In genomic region chr22:17977371-17977770, GRCh38 we compare ENCODE assay signal across 33 cellular contexts.
"Had no signal": no experiment of that assay in that cellular context is flagged by ENCODE, and none has a peak within 500 bp of the region (broad histone marks: within the 10 kb centered on the region; RNA-seq: fewer than 3 reads in every experiment).

No MANE protein-coding gene starts in this region.

- H3K27me3 ChIP-seq: ascending aorta, breast epithelium, cardiac muscle cell, colonic mucosa, esophagus squamous epithelium, gastroesophageal sphincter, heart right ventricle had no signal

- H3K9me3 ChIP-seq: ascending aorta, breast epithelium, colonic mucosa, esophagus squamous epithelium, gastroesophageal sphincter, heart right ventricle had no signal

- H3K4me3 Mint-ChIP-seq: activated CD4-positive, alpha-beta memory T cell treated with anti-CD3 and anti-CD28 coated beads for 36 hours; activated CD8-positive, alpha-beta memory T cell treated with anti-CD3 and anti-CD28 coated beads, Interleukin-2, amount 10 ng/mL, durations not matched to agents 7 days and 5 days; activated CD8-positive, alpha-beta T cell treated with anti-CD3 and anti-CD28 coated beads, Interleukin-2, amount 10 ng/mL, durations not matched to agents 7 days and 5 days; activated naive CD4-positive, alpha-beta T cell treated with anti-CD3 and anti-CD28 coated beads, Interleukin-2, amount 10 ng/mL, durations not matched to agents 7 days and 5 days; activated naive CD8-positive, alpha-beta T cell treated with anti-CD3 and anti-CD28 coated beads, Interleukin-2, amount 10 ng/mL, durations not matched to agents 7 days and 5 days; activated T-helper 1 cell treated with anti-CD3 and anti-CD28 coated beads, Interleukin-12 subunit alpha, Interleukin-12 subunit beta, Interleukin-2, Interleukin-4 antibody, amounts not matched to agents 30 ng/mL and 10 ng/mL and 1 ng/mL, durations not matched to agents 14 hours and 24 hours and 36 hours; brain; T-cell; T-helper 1 cell treated with Interleukin-12 subunit alpha and Interleukin-12 subunit beta and Interleukin-4 antibody, amounts not matched to agents 30 μg/mL and 1 μg/mL, for 36 hours; T-helper 2 cell treated with Interferon-gamma antibody and Interleukin-4, amounts not matched to agents 5 μg/mL and 100 μg/mL, for 36 hours had no signal

- DNase-seq: activated CD4-positive, alpha-beta memory T cell treated with anti-CD3 and anti-CD28 coated beads for 36 hours; activated CD4-positive, alpha-beta T cell treated with anti-CD3 and anti-CD28 coated beads for 1 hour; activated CD4-positive, alpha-beta T cell treated with anti-CD3 and anti-CD28 coated beads for 4 hours; activated CD4-positive, alpha-beta T cell treated with anti-CD3 and anti-CD28 coated beads, Interleukin-2, amount 50 U/mL, for 1 hour; activated CD8-positive, alpha-beta memory T cell treated with anti-CD3 and anti-CD28 coated beads, Interleukin-2, amount 10 ng/mL, durations not matched to agents 7 days and 5 days; activated CD8-positive, alpha-beta memory T cell treated with anti-CD3 and anti-CD28 coated beads, Interleukin-2, amount 50 U/mL, for 4 hours; activated CD8-positive, alpha-beta T cell treated with anti-CD3 and anti-CD28 coated beads, Interleukin-2, amount 10 ng/mL, durations not matched to agents 7 days and 5 days; activated effector memory CD4-positive, alpha-beta T cell treated with anti-CD3 and anti-CD28 coated beads, Interleukin-2, amount 50 U/mL, for 16 hours; activated naive CD4-positive, alpha-beta T cell treated with anti-CD3 and anti-CD28 coated beads, Interleukin-2, amount 10 ng/mL, durations not matched to agents 7 days and 5 days; activated naive CD8-positive, alpha-beta T cell treated with anti-CD3 and anti-CD28 coated beads, Interleukin-2, amount 10 ng/mL, durations not matched to agents 7 days and 5 days; activated T-cell treated with anti-CD3 and anti-CD28 coated beads, Interleukin-2, amount 50 U/mL, for 1 hour; activated T-cell treated with anti-CD3 and anti-CD28 coated beads, Interleukin-2, amount 50 U/mL, for 48 hours; central memory CD4-positive, alpha-beta T cell; cerebellar nuclear complex; colonic mucosa; effector CD8-positive, alpha-beta T cell; esophagus squamous epithelium; foreskin melanocyte; heart right ventricle; T-cell had no signal

- H3K4me3 ChIP-seq: ascending aorta, breast epithelium, cardiac muscle cell, colonic mucosa, esophagus squamous epithelium, gastroesophageal sphincter, heart right ventricle had no signal

- H3K36me3 ChIP-seq: breast epithelium, cardiac muscle cell, colonic mucosa, esophagus squamous epithelium, gastroesophageal sphincter had no signal

- H3K27ac Mint-ChIP-seq: activated CD4-positive, alpha-beta memory T cell treated with anti-CD3 and anti-CD28 coated beads for 36 hours; activated CD8-positive, alpha-beta memory T cell treated with anti-CD3 and anti-CD28 coated beads, Interleukin-2, amount 10 ng/mL, durations not matched to agents 7 days and 5 days; activated CD8-positive, alpha-beta T cell treated with anti-CD3 and anti-CD28 coated beads, Interleukin-2, amount 10 ng/mL, durations not matched to agents 7 days and 5 days; activated naive CD4-positive, alpha-beta T cell treated with anti-CD3 and anti-CD28 coated beads, Interleukin-2, amount 10 ng/mL, durations not matched to agents 7 days and 5 days; activated naive CD8-positive, alpha-beta T cell treated with anti-CD3 and anti-CD28 coated beads, Interleukin-2, amount 10 ng/mL, durations not matched to agents 7 days and 5 days; activated T-helper 1 cell treated with anti-CD3 and anti-CD28 coated beads, Interleukin-12 subunit alpha, Interleukin-12 subunit beta, Interleukin-2, Interleukin-4 antibody, amounts not matched to agents 30 ng/mL and 10 ng/mL and 1 ng/mL, durations not matched to agents 14 hours and 24 hours and 36 hours; activated T-helper 2 cell treated with anti-CD3 and anti-CD28 coated beads, Interferon-gamma antibody, Interleukin-2, Interleukin-4, amounts not matched to agents 10 μg/mL and 5 μg/mL and 100 μg/mL, durations not matched to agents 14 hours and 24 hours and 36 hours; brain; T-helper 1 cell treated with Interleukin-12 subunit alpha and Interleukin-12 subunit beta and Interleukin-4 antibody, amounts not matched to agents 30 μg/mL and 1 μg/mL, for 36 hours; T-helper 2 cell treated with Interferon-gamma antibody and Interleukin-4, amounts not matched to agents 5 μg/mL and 100 μg/mL, for 36 hours had no signal

- H3K36me3 Mint-ChIP-seq: activated naive CD4-positive, alpha-beta T cell treated with anti-CD3 and anti-CD28 coated beads, Interleukin-2, amount 10 ng/mL, durations not matched to agents 7 days and 5 days; activated naive CD4-positive, alpha-beta T cell treated with anti-CD3 and anti-CD28 coated beads, Interleukin-2, amount 50 U/mL, for 72 hours; T-cell had no signal

- H3K27ac ChIP-seq: ascending aorta, breast epithelium, cardiac muscle cell, colonic mucosa, epithelial cell of prostate, esophagus squamous epithelium, gastroesophageal sphincter, heart right ventricle had no signal

- FAIRE-seq: endometrium, endothelial cell of umbilical vein had no signal

- H3K9me3 Mint-ChIP-seq: activated CD4-positive, alpha-beta memory T cell treated with anti-CD3 and anti-CD28 coated beads for 36 hours; activated naive CD4-positive, alpha-beta T cell treated with anti-CD3 and anti-CD28 coated beads, Interleukin-2, amount 10 ng/mL, durations not matched to agents 7 days and 5 days; activated naive CD4-positive, alpha-beta T cell treated with anti-CD3 and anti-CD28 coated beads, Interleukin-2, amount 50 U/mL, for 72 hours; activated naive CD8-positive, alpha-beta T cell treated with anti-CD3 and anti-CD28 coated beads, Interleukin-2, amount 10 ng/mL, durations not matched to agents 7 days and 5 days; activated T-helper 1 cell treated with anti-CD3 and anti-CD28 coated beads, Interleukin-12 subunit alpha, Interleukin-12 subunit beta, Interleukin-2, Interleukin-4 antibody, amounts not matched to agents 30 ng/mL and 10 ng/mL and 1 ng/mL, durations not matched to agents 14 hours and 24 hours and 36 hours; activated T-helper 2 cell treated with anti-CD3 and anti-CD28 coated beads, Interferon-gamma antibody, Interleukin-2, Interleukin-4, amounts not matched to agents 10 μg/mL and 5 μg/mL and 100 μg/mL, durations not matched to agents 14 hours and 24 hours and 36 hours; T-cell; T-helper 1 cell treated with Interleukin-12 subunit alpha and Interleukin-12 subunit beta and Interleukin-4 antibody, amounts not matched to agents 30 μg/mL and 1 μg/mL, for 36 hours; T-helper 2 cell treated with Interferon-gamma antibody and Interleukin-4, amounts not matched to agents 5 μg/mL and 100 μg/mL, for 36 hours had no signal

- H3K27me3 Mint-ChIP-seq: activated CD4-positive, alpha-beta memory T cell treated with anti-CD3 and anti-CD28 coated beads for 36 hours; activated CD8-positive, alpha-beta memory T cell treated with anti-CD3 and anti-CD28 coated beads, Interleukin-2, amount 10 ng/mL, durations not matched to agents 7 days and 5 days; activated naive CD4-positive, alpha-beta T cell treated with anti-CD3 and anti-CD28 coated beads, Interleukin-2, amount 10 ng/mL, durations not matched to agents 7 days and 5 days; activated naive CD8-positive, alpha-beta T cell treated with anti-CD3 and anti-CD28 coated beads, Interleukin-2, amount 10 ng/mL, durations not matched to agents 7 days and 5 days; brain; T-cell had no signal

- ATAC-seq: activated CD8-positive, alpha-beta memory T cell treated with anti-CD3 and anti-CD28 coated beads, Interleukin-2, amount 10 ng/mL, durations not matched to agents 7 days and 5 days; activated CD8-positive, alpha-beta T cell treated with anti-CD3 and anti-CD28 coated beads, Interleukin-2, amount 10 ng/mL, durations not matched to agents 7 days and 5 days; activated naive CD4-positive, alpha-beta T cell treated with anti-CD3 and anti-CD28 coated beads, Interleukin-2, amount 50 U/mL, for 72 hours; gastroesophageal sphincter; heart right ventricle; T-cell had no signal
